Comparison of ENCODE assay signal across 9 cellular contexts in the genomic region with DNA sequence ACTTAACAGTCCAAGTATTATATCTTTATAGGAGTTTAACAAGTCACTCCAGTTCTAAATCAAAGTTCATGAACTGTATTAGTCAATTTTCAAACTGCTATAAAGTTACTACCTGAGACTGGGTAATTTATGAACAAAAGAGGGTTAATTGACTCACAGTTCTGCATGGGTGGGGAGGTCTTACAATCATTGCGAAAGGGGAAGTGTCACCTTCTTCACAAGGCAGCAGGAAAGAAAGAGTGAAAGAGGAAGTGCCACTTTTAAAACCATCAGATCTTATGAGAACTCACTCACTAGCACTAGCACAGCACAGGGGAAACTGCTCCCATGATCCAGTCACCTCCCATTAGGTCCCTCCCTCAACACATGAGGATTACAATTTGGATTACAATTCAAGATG.
DNase-seq lines count a peak whose midpoint lies in the region; ATAC-seq and TF ChIP-seq lines count a peak whose summit lies in the region.
"Had no signal": no experiment of that assay in that cellular context is flagged by ENCODE, and none has a peak within 500 bp of the region (broad histone marks: within the 10 kb centered on the region; RNA-seq: fewer than 3 reads in every experiment).

No MANE protein-coding gene starts in this region.

- peak; percentile 58 for ATAC-seq in activated naive CD8-positive, alpha-beta T cell treated with anti-CD3 and anti-CD28 coated beads, Interleukin-2, amount 10 ng/mL, durations not matched to agents 7 days and 5 days (ENCODE audit: low read depth)
- peak; percentile 100 for ATAC-seq in HG03103 (IDR thresholded peaks at IDR 0.05; ENCODE audit: low read depth, unreplicated experiment)
- ATAC-seq in T-helper 17 cell = peak; percentile 68

- CTCF ChIA-PET in A673 (lab: Charles Lee) = no interaction called here

- POLR2A ChIA-PET in activated naive CD8-positive, alpha-beta T cell treated with anti-CD3 and anti-CD28 coated beads, Interleukin-2, amount 10 ng/mL, durations not matched to agents 7 days and 5 days (lab: Charles Lee) = no interaction called here
- POLR2A ChIA-PET in A673 (lab: Charles Lee; ENCODE audit: low non-redundant PET) = no interaction called here

- TF ChIP-seq CTCF in A673 (conservative IDR thresholded peaks at IDR 0.05; ENCODE audit: low read depth, low read length) (no peak), vagina (IDR thresholded peaks at IDR 0.05) (no peak)

- peaks cover 5% of the 10 kb centered on the region for H3K27me3 ChIP-seq in A673 (replicated peaks; ENCODE audit: insufficient read depth, low read depth, low read length, poor library complexity)
- no peaks in the 10 kb centered on the region for H3K27me3 ChIP-seq in vagina
- H3K27me3 ChIP-seq: MG63 had no signal

- H3K27me3 Mint-ChIP-seq in activated naive CD8-positive, alpha-beta T cell treated with anti-CD3 and anti-CD28 coated beads, Interleukin-2, amount 10 ng/mL, durations not matched to agents 7 days and 5 days = no peaks in the 10 kb centered on the region
- peaks cover 13% of the 10 kb centered on the region for H3K27me3 Mint-ChIP-seq in activated naive CD8-positive, alpha-beta T cell treated with anti-CD3 and anti-CD28 coated beads for 36 hours
- H3K27me3 Mint-ChIP-seq in T-helper 17 cell = peaks cover 5% of the 10 kb centered on the region

- H3K4me3 ChIP-seq in A673 (ENCODE audit: low read depth, low read length, poor library complexity, severe bottlenecking) (no peak overlapping the region), vagina (no peak overlapping the region)
- H3K4me3 ChIP-seq: MG63 had no signal

- H3K4me1 ChIP-seq in A673 (ENCODE audit: insufficient read depth, low read length, poor library complexity, severe bottlenecking) = no peaks in the 10 kb centered on the region
- H3K4me1 ChIP-seq in vagina = no peaks in the 10 kb centered on the region

- no peak overlapping the region for H3K4me3 Mint-ChIP-seq in activated naive CD8-positive, alpha-beta T cell treated with anti-CD3 and anti-CD28 coated beads, Interleukin-2, amount 10 ng/mL, durations not matched to agents 7 days and 5 days
- H3K4me3 Mint-ChIP-seq in activated naive CD8-positive, alpha-beta T cell treated with anti-CD3 and anti-CD28 coated beads for 36 hours = no peak overlapping the region
- no peak overlapping the region for H3K4me3 Mint-ChIP-seq in T-helper 17 cell

- peaks cover 10% of the 10 kb centered on the region for H3K9me3 Mint-ChIP-seq in activated naive CD8-positive, alpha-beta T cell treated with anti-CD3 and anti-CD28 coated beads, Interleukin-2, amount 10 ng/mL, durations not matched to agents 7 days and 5 days
- peaks cover 13% of the 10 kb centered on the region for H3K9me3 Mint-ChIP-seq in activated naive CD8-positive, alpha-beta T cell treated with anti-CD3 and anti-CD28 coated beads for 36 hours

- H3K9me3 ChIP-seq in T-helper 17 cell (ENCODE audit: control insufficient read depth, low read length, poor library complexity, severe bottlenecking) (no peaks in the 10 kb centered on the region), A673 (ENCODE audit: low read depth, low read length, poor library complexity, severe bottlenecking) (peaks cover 5% of the 10 kb centered on the region), vagina (no peaks in the 10 kb centered on the region)
- H3K9me3 ChIP-seq: MG63 had no signal

- H3K36me3 ChIP-seq in A673 (ENCODE audit: insufficient read depth, low read length, poor library complexity, severe bottlenecking) (no peaks in the 10 kb centered on the region), vagina (no peaks in the 10 kb centered on the region)
- H3K36me3 ChIP-seq: MG63 had no signal

- H3K27ac ChIP-seq in A673 (ENCODE audit: low read depth, low read length, poor library complexity, severe bottlenecking) (no peak overlapping the region), vagina (no peak overlapping the region)

- BruUV-seq in A673 (replicated peaks; lab: Mats Ljungman, UMichigan) = no TSS peak

- DNase-seq in activated naive CD8-positive, alpha-beta T cell treated with anti-CD3 and anti-CD28 coated beads, Interleukin-2, amount 10 ng/mL, durations not matched to agents 7 days and 5 days = no peak
- DNase-seq in activated naive CD8-positive, alpha-beta T cell treated with anti-CD3 and anti-CD28 coated beads for 36 hours = no peak
- DNase-seq in T-helper 17 cell (no peak), A673 (ENCODE audit: low spot score) (no peak), 8988T (no peak), SW 1271 (lab: John Stamatoyannopoulos, UW) (no peak), vagina (ENCODE audit: extremely low spot score in 2 of 2) (no peak)
- DNase-seq: MG63 had no signal

- intact Hi-C loops in A673 (cut with micrococcal nuclease; ENCODE audit: unreplicated experiment) = no loop called here
- intact Hi-C loops in vagina (cut with DNase I) = no loop called here

- no peak for TF ChIP-seq POLR2A in vagina (IDR thresholded peaks at IDR 0.05)

- H3K27ac Mint-ChIP-seq in activated naive CD8-positive, alpha-beta T cell treated with anti-CD3 and anti-CD28 coated beads, Interleukin-2, amount 10 ng/mL, durations not matched to agents 7 days and 5 days = no peak overlapping the region
- H3K27ac Mint-ChIP-seq in activated naive CD8-positive, alpha-beta T cell treated with anti-CD3 and anti-CD28 coated beads for 36 hours = no peak overlapping the region
- no peak overlapping the region for H3K27ac Mint-ChIP-seq in T-helper 17 cell

- H3K36me3 Mint-ChIP-seq in activated naive CD8-positive, alpha-beta T cell treated with anti-CD3 and anti-CD28 coated beads, Interleukin-2, amount 10 ng/mL, durations not matched to agents 7 days and 5 days = no peaks in the 10 kb centered on the region
- H3K36me3 Mint-ChIP-seq in activated naive CD8-positive, alpha-beta T cell treated with anti-CD3 and anti-CD28 coated beads for 36 hours = peaks cover 7% of the 10 kb centered on the region
- no peaks in the 10 kb centered on the region for H3K36me3 Mint-ChIP-seq in T-helper 17 cell (ENCODE audit: low read depth)

- peaks cover 4% of the 10 kb centered on the region for H3K4me1 Mint-ChIP-seq in activated naive CD8-positive, alpha-beta T cell treated with anti-CD3 and anti-CD28 coated beads, Interleukin-2, amount 10 ng/mL, durations not matched to agents 7 days and 5 days
- peaks cover 5% of the 10 kb centered on the region for H3K4me1 Mint-ChIP-seq in activated naive CD8-positive, alpha-beta T cell treated with anti-CD3 and anti-CD28 coated beads for 36 hours
- H3K4me1 Mint-ChIP-seq in T-helper 17 cell = no peaks in the 10 kb centered on the region
